17 cellular contexts compared by ENCODE assay signal in the genomic region with DNA sequence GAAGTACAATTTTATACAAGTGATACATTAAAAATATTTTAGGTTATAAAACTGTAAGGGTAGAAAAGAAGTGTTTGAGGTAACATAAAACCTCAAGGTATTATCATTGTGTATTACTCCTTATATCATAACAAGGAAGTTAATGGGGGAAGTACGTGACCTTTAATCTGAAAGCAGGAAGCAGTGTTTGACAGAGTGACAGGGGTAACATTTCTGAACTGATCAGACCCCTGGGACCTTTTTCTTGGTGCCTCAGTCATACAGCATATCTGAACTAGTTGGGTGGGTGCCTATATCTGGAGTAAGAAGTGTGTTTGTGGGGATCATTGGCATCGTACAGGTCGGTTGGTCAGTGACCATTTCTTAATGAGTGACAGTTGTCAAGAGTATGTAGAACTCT. TPM values are rescaled to one million over a fixed set of nuclear protein-coding genes. Genes with fewer than 3 reads are reported as not detected.
DNase-seq lines count a peak whose midpoint lies in the region; ATAC-seq and TF ChIP-seq lines count a peak whose summit lies in the region.
"Had no signal": no experiment of that assay in that cellular context is flagged by ENCODE, and none has a peak within 500 bp of the region (broad histone marks: within the 10 kb centered on the region; RNA-seq: fewer than 3 reads in every experiment).

No MANE protein-coding gene starts in this region.

- no peak overlapping the region for H3K27ac ChIP-seq in H9 (ENCODE audit: insufficient read length, low read depth, low read length)
- H3K27ac ChIP-seq: hepatocyte, upper lobe of left lung had no signal

- H3K4me2 ChIP-seq in H9 (ENCODE audit: insufficient read depth, insufficient read length, low read length) = no peak overlapping the region
- H3K4me2 ChIP-seq: hepatocyte had no signal

- H3K56ac ChIP-seq in H9 (ENCODE audit: insufficient read length, low read depth, low read length) = no peak overlapping the region

- no peaks in the 10 kb centered on the region for H3K79me1 ChIP-seq in H9 (ENCODE audit: insufficient read depth, low read depth, low read length, poor library complexity, severe bottlenecking)

- H3K4me1 ChIP-seq in H9 (ENCODE audit: insufficient read depth, low read length) = no peaks in the 10 kb centered on the region
- H3K4me1 ChIP-seq: Caco-2, HAP-1 had no signal

- H2BK120ac ChIP-seq in H9 (ENCODE audit: low read depth, low read length, poor library complexity, severe bottlenecking) = no peak overlapping the region

- peak; percentile 46 for ATAC-seq in GM18511 (IDR thresholded peaks at IDR 0.05; ENCODE audit: unreplicated experiment)
- peak; percentile 37 for ATAC-seq in stimulated activated effector memory CD8-positive, alpha-beta T cell treated with anti-CD3 and anti-CD28 coated beads, Interleukin-12 subunit alpha, Interleukin-12 subunit beta, amount 100 ng/mL, for 72 hours
- ATAC-seq: SK-N-SH treated with all-trans-retinoic acid at 6 μM for 48 hours had no signal

- no peak overlapping the region for H3T11ph ChIP-seq in H9 (ENCODE audit: low read length)

- H3K27ac Mint-ChIP-seq in activated CD4-positive, alpha-beta T cell treated with anti-CD3 and anti-CD28 coated beads, Interleukin-2, amount 10 ng/mL, durations not matched to agents 24 days and 14 days = peak overlapping the region; percentile 80
- H3K27ac Mint-ChIP-seq in activated naive CD8-positive, alpha-beta T cell = peak overlapping the region; percentile 95
- H3K27ac Mint-ChIP-seq in stimulated activated effector memory CD8-positive, alpha-beta T cell treated with anti-CD3 and anti-CD28 coated beads, Interleukin-12 subunit alpha, Interleukin-12 subunit beta, amount 100 ng/mL, for 72 hours = peak overlapping the region; percentile 39
- peak overlapping the region in 1 of 3 experiments; percentile 45; a peak in 1 of 7 replicates for H3K27ac Mint-ChIP-seq in H9

- H3K9ac ChIP-seq in H9 (ENCODE audit: extremely low read depth, insufficient read length, low read length) = no peak overlapping the region

- WGBS in H9 (ENCODE audit: extremely low coverage, insufficient read length, low lambda C conversion rate) = no CpG with 5 or more reads among the region's 3 CpGs

- no peak overlapping the region for H2BK15ac ChIP-seq in H9 (ENCODE audit: low read depth, low read length)

- H3K79me2 ChIP-seq in H9 (ENCODE audit: insufficient read depth, low read length) = no peaks in the 10 kb centered on the region
- H3K79me2 ChIP-seq: hepatocyte had no signal

- intact Hi-C loops in activated CD4-positive, alpha-beta T cell treated with anti-CD3 and anti-CD28 coated beads, Interleukin-2, amount 10 ng/mL, durations not matched to agents 24 days and 14 days (cut with micrococcal nuclease) = loop anchor here (2.0 kb wide), 1 partner anchor 17 kb away; no protein-coding TSS in a partner anchor

- H3K18ac ChIP-seq in H9 (ENCODE audit: insufficient read length, low read depth, low read length) = no peak overlapping the region

- no peak overlapping the region for H2AFZ ChIP-seq in H9 (ENCODE audit: low read length)
- H2AFZ ChIP-seq: hepatocyte had no signal

- no peak overlapping the region for H2BK20ac ChIP-seq in H9 (ENCODE audit: low read depth, low read length, poor library complexity, severe bottlenecking)

- H3K27me3 Mint-ChIP-seq in activated CD4-positive, alpha-beta T cell treated with anti-CD3 and anti-CD28 coated beads, Interleukin-2, amount 10 ng/mL, durations not matched to agents 24 days and 14 days = no peaks in the 10 kb centered on the region
- no peaks in the 10 kb centered on the region for H3K27me3 Mint-ChIP-seq in activated naive CD8-positive, alpha-beta T cell
- H3K27me3 Mint-ChIP-seq in H9 (ENCODE audit: low read depth) = no peaks in the 10 kb centered on the region

- H4K91ac ChIP-seq in H9 (ENCODE audit: insufficient read length, low read depth, low read length) = no peak overlapping the region

- H2BK5ac ChIP-seq in H9 (ENCODE audit: insufficient read length, low read length) = no peak overlapping the region

- no peak overlapping the region for H2BK12ac ChIP-seq in H9 (ENCODE audit: insufficient read length, low read depth, low read length)

- H3K4me1 Mint-ChIP-seq in activated CD4-positive, alpha-beta T cell treated with anti-CD3 and anti-CD28 coated beads, Interleukin-2, amount 10 ng/mL, durations not matched to agents 24 days and 14 days = peaks cover 40% of the 10 kb centered on the region
- peaks cover 52% of the 10 kb centered on the region for H3K4me1 Mint-ChIP-seq in activated naive CD8-positive, alpha-beta T cell (ENCODE audit: low read depth)
- peaks cover 28% of the 10 kb centered on the region for H3K4me1 Mint-ChIP-seq in stimulated activated effector memory CD8-positive, alpha-beta T cell treated with anti-CD3 and anti-CD28 coated beads, Interleukin-12 subunit alpha, Interleukin-12 subunit beta, amount 100 ng/mL, for 72 hours
- H3K4me1 Mint-ChIP-seq in H9 = peaks cover 0 to 2% of the 10 kb centered on the region in 2 experiments; a peak in 2 of 4 replicates

- no peak overlapping the region for H4K8ac ChIP-seq in H9 (replicated peaks; ENCODE audit: insufficient read length, low read depth, low read length)

- H4K20me1 ChIP-seq in H9 (ENCODE audit: control insufficient read depth, insufficient read depth, insufficient read length) = no peaks in the 10 kb centered on the region

- no peaks in the 10 kb centered on the region for H3K9me3 Mint-ChIP-seq in activated CD4-positive, alpha-beta T cell treated with anti-CD3 and anti-CD28 coated beads, Interleukin-2, amount 10 ng/mL, durations not matched to agents 24 days and 14 days
- H3K9me3 Mint-ChIP-seq in activated naive CD8-positive, alpha-beta T cell (ENCODE audit: low read depth) = no peaks in the 10 kb centered on the region
- H3K9me3 Mint-ChIP-seq in stimulated activated effector memory CD8-positive, alpha-beta T cell treated with anti-CD3 and anti-CD28 coated beads, Interleukin-12 subunit alpha, Interleukin-12 subunit beta, amount 100 ng/mL, for 72 hours = no peaks in the 10 kb centered on the region
- H3K9me3 Mint-ChIP-seq in H9 = no peaks in the 10 kb centered on the region

- no peak overlapping the region for H3K14ac ChIP-seq in H9 (ENCODE audit: insufficient read depth, low read length)

- no peak overlapping the region for H3K4me3 Mint-ChIP-seq in activated CD4-positive, alpha-beta T cell treated with anti-CD3 and anti-CD28 coated beads, Interleukin-2, amount 10 ng/mL, durations not matched to agents 24 days and 14 days
- peak overlapping the region; percentile 62 for H3K4me3 Mint-ChIP-seq in activated naive CD8-positive, alpha-beta T cell
- no peak overlapping the region for H3K4me3 Mint-ChIP-seq in stimulated activated effector memory CD8-positive, alpha-beta T cell treated with anti-CD3 and anti-CD28 coated beads, Interleukin-12 subunit alpha, Interleukin-12 subunit beta, amount 100 ng/mL, for 72 hours
- no peak overlapping the region for H3K4me3 Mint-ChIP-seq in H9

- no peaks in the 10 kb centered on the region for H3K9me3 ChIP-seq in H9 (ENCODE audit: control insufficient read depth, low read depth, low read length)
- H3K9me3 ChIP-seq: Caco-2, HAP-1, upper lobe of left lung had no signal

- no peak overlapping the region for H2AK5ac ChIP-seq in H9 (ENCODE audit: insufficient read length, low read length)

- H3K23me2 ChIP-seq in H9 (ENCODE audit: insufficient read length, low read depth, low read length, poor library complexity, severe bottlenecking) = no peaks in the 10 kb centered on the region

- peak; percentile 55 for DNase-seq in activated CD4-positive, alpha-beta T cell treated with anti-CD3 and anti-CD28 coated beads, Interleukin-2, amount 10 ng/mL, durations not matched to agents 24 days and 14 days
- no peak for DNase-seq in activated CD4-positive, alpha-beta T cell treated with anti-CD3 and anti-CD28 coated beads for 4 hours
- DNase-seq in stimulated activated effector memory CD8-positive, alpha-beta T cell treated with anti-CD3 and anti-CD28 coated beads, Interleukin-12 subunit alpha, Interleukin-12 subunit beta, amount 100 ng/mL, for 72 hours (ENCODE audit: low spot score in 2 of 2) = no peak
- DNase-seq in H9 (no peak), NCI-H82 treated with DMSO at 0.1 percent for 48 hours (lab: John Stamatoyannopoulos, UW; ENCODE audit: unreplicated experiment) (no peak), NCI-H510A (lab: John Stamatoyannopoulos, UW) (no peak)
- DNase-seq: activated effector memory CD4-positive, alpha-beta T cell treated with Interleukin-2 at 50 U/mL for 16 hours; Caco-2; midbrain; NCI-H2081 treated with DMSO at 0.1 percent for 48 hours; NCI-H748 treated with DMSO at 0.1 percent for 48 hours; upper lobe of left lung had no signal

- H3K23ac ChIP-seq in H9 (ENCODE audit: insufficient read length, low read depth, low read length) = no peak overlapping the region

- H4K5ac ChIP-seq in H9 (ENCODE audit: insufficient read length, low read depth, low read length) = no peak overlapping the region

- H3K36me3 Mint-ChIP-seq in activated CD4-positive, alpha-beta T cell treated with anti-CD3 and anti-CD28 coated beads, Interleukin-2, amount 10 ng/mL, durations not matched to agents 24 days and 14 days (ENCODE audit: low read depth) = peaks cover 50% of the 10 kb centered on the region
- peaks cover 15% of the 10 kb centered on the region for H3K36me3 Mint-ChIP-seq in activated naive CD8-positive, alpha-beta T cell
- peaks cover 54% of the 10 kb centered on the region for H3K36me3 Mint-ChIP-seq in stimulated activated effector memory CD8-positive, alpha-beta T cell treated with anti-CD3 and anti-CD28 coated beads, Interleukin-12 subunit alpha, Interleukin-12 subunit beta, amount 100 ng/mL, for 72 hours
- no peaks in the 10 kb centered on the region for H3K36me3 Mint-ChIP-seq in H9 (ENCODE audit: insufficient read depth in 1 of 3, low read depth in 3 of 3)

- no peaks in the 10 kb centered on the region for H3K27me3 ChIP-seq in H9 (ENCODE audit: insufficient read depth, low read length)
- H3K27me3 ChIP-seq: hepatocyte, upper lobe of left lung had no signal

- TF ChIP-seq CTCF in H9 (conservative IDR thresholded peaks at IDR 0.05) = no peak

- no peak overlapping the region for H3K4ac ChIP-seq in H9 (ENCODE audit: low read depth, low read length)

RNA-seq across cellular contexts. Expression of gene MALT1, which starts 43.0 kb away (rescaled TPM):
- total RNA-seq in activated CD4-positive, alpha-beta T cell treated with anti-CD3 and anti-CD28 coated beads, Interleukin-2, amount 10 ng/mL, durations not matched to agents 24 days and 14 days = 22.7 and 24.9 TPM in 2 replicates
- total RNA-seq in H9 (2021) = 18.0 and 18.1 TPM in 2 replicates
